Comparison of ENCODE assay signal across 9 cellular contexts in genomic region chr1:107139833-107140702, GRCh38. TPM values are rescaled to one million over a fixed set of nuclear protein-coding genes. Genes with fewer than 3 reads are reported as not detected.
DNase-seq lines count a peak whose midpoint lies in the region; ATAC-seq and TF ChIP-seq lines count a peak whose summit lies in the region.
"Had no signal": no experiment of that assay in that cellular context is flagged by ENCODE, and none has a peak within 500 bp of the region (broad histone marks: within the 10 kb centered on the region; RNA-seq: fewer than 3 reads in every experiment).

No MANE protein-coding gene starts in this region.

- H2AFZ ChIP-seq in DND-41 (ENCODE audit: low read depth, low read length) (peak overlapping the region; percentile 57; the same call in 1 of the 2 replicates), GM23248 (peak overlapping the region; percentile 93)

- no peak for TF ChIP-seq POLR2A in right lobe of liver (IDR thresholded peaks at IDR 0.05)

- H3K27ac ChIP-seq in DND-41 (ENCODE audit: low read length) (no peak overlapping the region), GM23248 (peak overlapping the region; percentile 48), RWPE2 (ENCODE audit: poor library complexity, severe bottlenecking) (peak overlapping the region; percentile 44), right lobe of liver (no peak overlapping the region), subcutaneous abdominal adipose tissue (ENCODE audit: low read depth, low read length) (no peak overlapping the region)
- H3K27ac ChIP-seq: VCaP had no signal

- ATAC-seq in DND-41 (ENCODE audit: insufficient read depth, low read depth) (peak; percentile 83), RWPE2 (ENCODE audit: low read depth) (peak; percentile 86), right lobe of liver (peak; percentile 18 to 52 (median 42)), GM18498 (IDR thresholded peaks at IDR 0.05; ENCODE audit: unreplicated experiment) (no peak)

- TF ChIP-seq CTCF in DND-41 (IDR thresholded peaks at IDR 0.05; ENCODE audit: borderline replicate concordance, extremely low read depth, low read length, poor library complexity, severe bottlenecking) (no peak), RWPE2 (IDR thresholded peaks at IDR 0.05; ENCODE audit: poor library complexity, severe bottlenecking) (no peak), right lobe of liver (IDR thresholded peaks at IDR 0.05) (no peak)

- H3K9ac ChIP-seq in DND-41 (ENCODE audit: low read depth, low read length) (peak overlapping the region; percentile 32; the same call in 1 of the 2 replicates), GM23248 (peak overlapping the region; percentile 69), subcutaneous abdominal adipose tissue (ENCODE audit: low read length in 5 of 5) (no peak overlapping the region)

- H3K4me2 ChIP-seq in DND-41 (ENCODE audit: insufficient read depth, low read length): peak overlapping the region; percentile 75
- peak overlapping the region; percentile 95 for H3K4me2 ChIP-seq in GM23248 (ENCODE audit: unreplicated experiment)

- no peaks in the 10 kb centered on the region for H3K9me2 ChIP-seq in GM23248 (ENCODE audit: insufficient read depth)

- no peaks in the 10 kb centered on the region for H3K36me3 ChIP-seq in DND-41 (ENCODE audit: insufficient read depth, low read length)
- H3K36me3 ChIP-seq in GM23248 (ENCODE audit: low read depth): no peaks in the 10 kb centered on the region
- no peaks in the 10 kb centered on the region for H3K36me3 ChIP-seq in RWPE2 (ENCODE audit: low read depth)
- no peaks in the 10 kb centered on the region for H3K36me3 ChIP-seq in right lobe of liver
- no peaks in the 10 kb centered on the region for H3K36me3 ChIP-seq in subcutaneous abdominal adipose tissue (ENCODE audit: control insufficient read depth in 5 of 5, insufficient read depth in 5 of 5, low read length in 5 of 5)

- peaks cover 18% of the 10 kb centered on the region for H3K4me1 Mint-ChIP-seq in dendritic cell treated with granulocyte-macrophage colony-stimulating factor and Interleukin-4, amounts not matched to agents 40 ng/mL and 50 ng/mL, for 4 days (ENCODE audit: low read depth)

- H4K20me1 ChIP-seq in DND-41 (ENCODE audit: insufficient read depth, low read length): no peaks in the 10 kb centered on the region
- H4K20me1 ChIP-seq in GM23248 (ENCODE audit: insufficient read depth): no peaks in the 10 kb centered on the region

- H3K9me3 ChIP-seq in DND-41 (ENCODE audit: insufficient read depth, low read length, severe bottlenecking) (no peaks in the 10 kb centered on the region), GM23248 (ENCODE audit: low read depth) (no peaks in the 10 kb centered on the region), RWPE2 (ENCODE audit: severe bottlenecking) (no peaks in the 10 kb centered on the region), right lobe of liver (no peaks in the 10 kb centered on the region), subcutaneous abdominal adipose tissue (ENCODE audit: control insufficient read depth in 5 of 5, low read length in 5 of 5) (no peaks in the 10 kb centered on the region)

- no peaks in the 10 kb centered on the region for H3K36me3 Mint-ChIP-seq in dendritic cell treated with granulocyte-macrophage colony-stimulating factor and Interleukin-4, amounts not matched to agents 40 ng/mL and 50 ng/mL, for 4 days (ENCODE audit: low read depth)

- H3K27me3 Mint-ChIP-seq in dendritic cell treated with granulocyte-macrophage colony-stimulating factor and Interleukin-4, amounts not matched to agents 40 ng/mL and 50 ng/mL, for 4 days: peaks cover 59% of the 10 kb centered on the region

- intact Hi-C loops in dendritic cell treated with granulocyte-macrophage colony-stimulating factor and Interleukin-4, amounts not matched to agents 40 ng/mL and 50 ng/mL, for 4 days (cut with micrococcal nuclease): no loop called here
- intact Hi-C loops in right lobe of liver (cut with DNase I): no loop called here

- in situ Hi-C loops in GM23248 (cut with MboI): no loop called here

- peak overlapping the region; percentile 61 for H3K4me3 Mint-ChIP-seq in dendritic cell treated with granulocyte-macrophage colony-stimulating factor and Interleukin-4, amounts not matched to agents 40 ng/mL and 50 ng/mL, for 4 days

- H3K4me1 ChIP-seq in DND-41 (ENCODE audit: insufficient read depth, low read length) (peaks cover 27% of the 10 kb centered on the region), GM23248 (ENCODE audit: insufficient read depth) (peaks cover 36% of the 10 kb centered on the region), RWPE2 (ENCODE audit: insufficient read depth, poor library complexity, severe bottlenecking) (peaks cover 25% of the 10 kb centered on the region), right lobe of liver (peaks cover 0 to 21% (median 4%) of the 10 kb centered on the region in 4 donors), subcutaneous abdominal adipose tissue (ENCODE audit: control insufficient read depth in 5 of 5, insufficient read depth in 5 of 5, low read length in 5 of 5) (peaks cover 0 to 20% (median 20%) of the 10 kb centered on the region in 5 donors)

- H3K79me2 ChIP-seq in DND-41 (ENCODE audit: insufficient read depth, low read length): no peaks in the 10 kb centered on the region
- peaks cover 27% of the 10 kb centered on the region for H3K79me2 ChIP-seq in GM23248 (ENCODE audit: insufficient read depth)

- peak overlapping the region in 1 of 2 experiments; percentile 62; a peak in 3 of 4 replicates for H3K4me3 ChIP-seq in DND-41 (ENCODE audit: low read depth in 1 of 2, low read length in 2 of 2)
- H3K4me3 ChIP-seq in GM23248: peak overlapping the region; percentile 98
- H3K4me3 ChIP-seq in RWPE2 (ENCODE audit: severe bottlenecking): peak overlapping the region; percentile 36
- peak overlapping the region in 1 of 3 donors; percentile 41 for H3K4me3 ChIP-seq in right lobe of liver
- H3K4me3 ChIP-seq in subcutaneous abdominal adipose tissue (ENCODE audit: low read depth in 1 of 5, low read length in 5 of 5): peak overlapping the region; percentile 55 to 67 (median 63)

- 1% methylated on average over 50 to 53 of the region's 53 CpGs for WGBS in GM23248 (ENCODE audit: low coverage in 1 of 2, low lambda C conversion rate in 2 of 2, missing lambda C conversion rate in 2 of 2), 2 experiments
- under 1% methylated on average over 35 of the region's 53 CpGs for WGBS in right lobe of liver (ENCODE audit: insufficient coverage, low coverage, low lambda C conversion rate, missing lambda C conversion rate)

- DNase-seq in DND-41 (peak; percentile 64), GM23248 (peak; percentile 87), RWPE2 (ENCODE audit: low spot score) (peak; percentile 50), right lobe of liver (peak in 1 of 3 donors; percentile 21), COLO829 (ENCODE audit: low spot score) (no peak)

- peaks cover 36% of the 10 kb centered on the region for H3K27me3 ChIP-seq in DND-41 (ENCODE audit: insufficient read depth, low read length, poor library complexity)
- H3K27me3 ChIP-seq in GM23248 (replicated peaks; ENCODE audit: insufficient read depth): no peaks in the 10 kb centered on the region
- no peaks in the 10 kb centered on the region for H3K27me3 ChIP-seq in RWPE2 (ENCODE audit: insufficient read depth, poor library complexity, severe bottlenecking)
- H3K27me3 ChIP-seq in right lobe of liver: peaks cover 0 to 21% of the 10 kb centered on the region in 2 donors
- peaks cover 5 to 34% (median 18%) of the 10 kb centered on the region in 5 donors for H3K27me3 ChIP-seq in subcutaneous abdominal adipose tissue (ENCODE audit: control insufficient read depth in 5 of 5, insufficient read depth in 4 of 5, low read length in 5 of 5)

- no peak overlapping the region for H3K27ac Mint-ChIP-seq in dendritic cell treated with granulocyte-macrophage colony-stimulating factor and Interleukin-4, amounts not matched to agents 40 ng/mL and 50 ng/mL, for 4 days

- H3K9me3 Mint-ChIP-seq in dendritic cell treated with granulocyte-macrophage colony-stimulating factor and Interleukin-4, amounts not matched to agents 40 ng/mL and 50 ng/mL, for 4 days: no peaks in the 10 kb centered on the region

- H3F3A ChIP-seq in GM23248 (ENCODE audit: insufficient read depth): peaks cover 26% of the 10 kb centered on the region

RNA-seq across cellular contexts. Expression of gene NTNG1, which starts 0.8 kb away (rescaled TPM):
- 14.4 and 14.7 TPM in 2 replicates for total RNA-seq in GM23248 (2014; rRNA removed; shearing (Covaris generic))
- 16.0 and 17.4 TPM in 2 replicates for polyA plus RNA-seq in GM23248 (2016; fragmentation: Nextera tagmentation; extraction: Ambion mirVana)
- not detected for total RNA-seq in right lobe of liver

Comparison
In these comparisons a context has a peak if more than half of its experiments do, and no peak if none do; other contexts are left out.
1. H3K27ac ChIP-seq: peak in GM23248 (single experiment) and RWPE2 (single experiment); none in DND-41 (single experiment), right lobe of liver (0 of 3) and subcutaneous abdominal adipose tissue (single experiment).
2. H3K9ac ChIP-seq: peak in DND-41 (single experiment) and GM23248 (single experiment); none in subcutaneous abdominal adipose tissue (0 of 5).
3. RNA of gene NTNG1, which starts 0.8 kb away (total RNA-seq): 14.4 to 14.7 TPM in GM23248; not detected in right lobe of liver; every median in the first group is over 10 times any median in the second.